Comparison of ENCODE assay signal across 8 cellular contexts in genomic region chr1:209651148-209651547, GRCh38. TPM values are rescaled to one million over a fixed set of nuclear protein-coding genes. Genes with fewer than 3 reads are reported as not detected.
DNase-seq lines count a peak whose midpoint lies in the region; ATAC-seq and TF ChIP-seq lines count a peak whose summit lies in the region.

No MANE protein-coding gene starts in this region.

- no peaks in the 10 kb centered on the region for H4K20me1 ChIP-seq in fibroblast of lung (ENCODE audit: control insufficient read depth, extremely low read depth, insufficient read depth, low read length)

- no peak for TF ChIP-seq CTCF in fibroblast of lung (conservative IDR thresholded peaks at IDR 0.05 in 1 of 2, IDR thresholded peaks at IDR 0.05 in 1 of 2; ENCODE audit: low read depth in 1 of 2, low read length in 2 of 2)

- peaks cover 39% of the 10 kb centered on the region for H3K4me1 ChIP-seq in fibroblast of lung (ENCODE audit: control insufficient read depth, extremely low read depth, insufficient read depth, low read length)

- no peak overlapping the region for H3K9ac ChIP-seq in fibroblast of lung (ENCODE audit: insufficient read depth, low read length)

- no peak overlapping the region for H3K27ac ChIP-seq in fibroblast of lung (ENCODE audit: insufficient read depth, low read length)
- H3K27ac ChIP-seq in skin epidermis, result peak overlapping the region in 18 of 21 experiments; percentile 17 to 87 (median 72)

- H3K4me3 ChIP-seq in fibroblast of lung (replicated peaks in 1 of 4; ENCODE audit: control extremely low read depth in 1 of 4, insufficient read depth in 1 of 4, low read depth in 3 of 4, low read length in 4 of 4) (no peak overlapping the region), skin epidermis (peak overlapping the region in 5 of 7 experiments; percentile 12 to 38 (median 32))

- H3K9me3 ChIP-seq in fibroblast of lung (ENCODE audit: control insufficient read depth, insufficient read depth, low read depth, low read length), result no peaks in the 10 kb centered on the region

- in situ Hi-C loops in KBM-7 (cut with MboI; ENCODE audit: low pct_unique_long_range_greater_than_20kb, low sequenced_read_pairs), result no loop called here

- no peaks in the 10 kb centered on the region for H3K79me2 ChIP-seq in fibroblast of lung (ENCODE audit: control insufficient read depth, insufficient read depth, low read length)

- no peaks in the 10 kb centered on the region for H3K36me3 ChIP-seq in fibroblast of lung (ENCODE audit: control insufficient read depth, insufficient read depth, low read length)

- peak overlapping the region; percentile 77 for H2AFZ ChIP-seq in fibroblast of lung (ENCODE audit: low read length)

- DNase-seq in AG08396 (ENCODE audit: low spot score) (peak; percentile 80), KBM-7 (peak; percentile 21), fibroblast of lung (ENCODE audit: low read depth in 2 of 2) (peak; percentile 75 to 79), hypothalamus (lab: John Stamatoyannopoulos, UW) (no peak)
- peak; percentile 74 to 83 for DNase-seq in activated CD4-positive, alpha-beta T cell treated with anti-CD3 and anti-CD28 coated beads, Interleukin-2, amount 50 U/mL, for 48 hours

- no peak overlapping the region for H3K4me2 ChIP-seq in fibroblast of lung (ENCODE audit: extremely low read depth, insufficient read depth, low read length)

- no peaks in the 10 kb centered on the region for H3K27me3 ChIP-seq in fibroblast of lung (ENCODE audit: control insufficient read depth, insufficient read depth, low read length)

- ATAC-seq in GM19468 (IDR thresholded peaks at IDR 0.05; ENCODE audit: extremely low read depth, unreplicated experiment) (peak; percentile 34), HG03457 (IDR thresholded peaks at IDR 0.05; ENCODE audit: unreplicated experiment) (no peak)

RNA-seq across cellular contexts. Expression of gene LAMB3, which starts 1.1 kb away (rescaled TPM):
- total RNA-seq in fibroblast of lung, result 12.1 and 23.3 TPM in 2 replicates
- 4.1 and 5.5 TPM in 2 replicates for polyA plus RNA-seq in fibroblast of lung
- 6.4 and 8.1 TPM in 2 replicates for polyA plus RNA-seq in fibroblast of lung (2012)
- polyA minus RNA-seq in fibroblast of lung (ENCODE audit: low replicate concordance), result 13.9 and 18.9 TPM in 2 replicates

RNA-seq across cellular contexts. Expression of gene G0S2, which starts 24.1 kb away (rescaled TPM):
- total RNA-seq in fibroblast of lung, result 79.1 and 180 TPM in 2 replicates
- 3.9 and 11.0 TPM in 2 replicates for polyA plus RNA-seq in fibroblast of lung
- 7.1 and 18.0 TPM in 2 replicates for polyA plus RNA-seq in fibroblast of lung (2012)
- 0.67 and 0.85 TPM in 2 replicates for polyA minus RNA-seq in fibroblast of lung (ENCODE audit: low replicate concordance)

RNA-seq across cellular contexts. Expression of gene HSD11B1, which starts 53.5 kb away (rescaled TPM):
- 20.3 and 31.5 TPM in 2 replicates for total RNA-seq in fibroblast of lung
- polyA plus RNA-seq in fibroblast of lung, result 7.1 and 31.0 TPM in 2 replicates
- polyA plus RNA-seq in fibroblast of lung (2012), result 4.4 and 22.0 TPM in 2 replicates
- 9.7 TPM in 1 of 2 replicates, not detected in the other for polyA minus RNA-seq in fibroblast of lung (ENCODE audit: low replicate concordance)

Comparison
In these comparisons a context has a peak if more than half of its experiments do, and no peak if none do; other contexts are left out.
1. DNase-seq: peak in AG08396 (single experiment), KBM-7 (single experiment), activated CD4-positive, alpha-beta T cell treated with anti-CD3 and anti-CD28 coated beads, Interleukin-2, amount 50 U/mL, for 48 hours (2 of 2) and fibroblast of lung (2 of 2); none in hypothalamus (0 of 51).
2. H3K4me3 ChIP-seq: peak in skin epidermis (5 of 7); none in fibroblast of lung (0 of 4).